ENCODE assay signal across 8 cellular contexts in genomic region chr17:30477083-30477757, GRCh38. TPM values are rescaled to one million over a fixed set of nuclear protein-coding genes. Genes with fewer than 3 reads are reported as not detected.
DNase-seq lines count a peak whose midpoint lies in the region; ATAC-seq and TF ChIP-seq lines count a peak whose summit lies in the region.

GOSR1 (plus strand) TSS chr17:30477408; CDS start chr17:30477434, 26 bp downstream.

- peak; percentile 89 for ATAC-seq in GM21576 (IDR thresholded peaks at IDR 0.05; ENCODE audit: unreplicated experiment)

- H3K9me3 ChIP-seq in mucosa of rectum (ENCODE audit: control insufficient read depth in 2 of 2, low read length in 2 of 2) = no peaks in the 10 kb centered on the region

- peak within 1 kb of the TSS; percentile 94 for H3K4me3 Mint-ChIP-seq in activated T-cell treated with anti-CD3 and anti-CD28 coated beads, Interleukin-2, amount 50 U/mL, for 24 hours

- peak within 1 kb of the TSS; percentile 87 to 89 for H3K27ac ChIP-seq in mucosa of rectum (ENCODE audit: low read depth in 2 of 2, low read length in 2 of 2)

- peaks cover 0 to 3% of the 10 kb centered on the region in 2 donors for H3K27me3 ChIP-seq in mucosa of rectum (ENCODE audit: control insufficient read depth in 2 of 2, insufficient read depth in 2 of 2, low read length in 2 of 2)

- peaks cover 36% of the 10 kb centered on the region for H3K4me1 Mint-ChIP-seq in activated T-cell treated with anti-CD3 and anti-CD28 coated beads, Interleukin-2, amount 50 U/mL, for 24 hours (ENCODE audit: low read depth)

- peak; percentile 93 for TF ChIP-seq POLR2A in erythroblast (IDR thresholded peaks at IDR 0.05; ENCODE audit: low read length)

- H3K9ac ChIP-seq in mucosa of rectum (ENCODE audit: low read depth in 1 of 2, low read length in 2 of 2) = peak within 1 kb of the TSS; percentile 99 to 100

- H3K36me3 Mint-ChIP-seq in activated T-cell treated with anti-CD3 and anti-CD28 coated beads, Interleukin-2, amount 50 U/mL, for 24 hours (ENCODE audit: low read depth) = peaks cover 42% of the 10 kb centered on the region

- peaks cover 10 to 12% of the 10 kb centered on the region in 2 donors for H3K4me1 ChIP-seq in mucosa of rectum (ENCODE audit: control insufficient read depth in 2 of 2, insufficient read depth in 2 of 2, low read length in 2 of 2)

- H3K9me3 Mint-ChIP-seq in activated T-cell treated with anti-CD3 and anti-CD28 coated beads, Interleukin-2, amount 50 U/mL, for 24 hours = no peaks in the 10 kb centered on the region

- peak within 1 kb of the TSS; percentile 98 for H3K27ac Mint-ChIP-seq in activated T-cell treated with anti-CD3 and anti-CD28 coated beads, Interleukin-2, amount 50 U/mL, for 24 hours

- H3K27me3 Mint-ChIP-seq in activated T-cell treated with anti-CD3 and anti-CD28 coated beads, Interleukin-2, amount 50 U/mL, for 24 hours = peaks cover 4% of the 10 kb centered on the region

- H3K36me3 ChIP-seq in mucosa of rectum (ENCODE audit: control insufficient read depth in 2 of 2, insufficient read depth in 2 of 2, low read length in 2 of 2) = peaks cover 4 to 18% of the 10 kb centered on the region in 2 donors

- DNase-seq in DMS53 treated with DMSO at 0.1 percent for 48 hours (lab: John Stamatoyannopoulos, UW; ENCODE audit: unreplicated experiment) (peak; percentile 78), erythroblast (lab: John Stamatoyannopoulos, UW) (peak; percentile 97)
- DNase-seq in Jurkat, Clone E6-1 (ENCODE audit: low read depth, low spot score) = peak; percentile 95
- peak; percentile 90 for DNase-seq in activated T-cell treated with anti-CD3 and anti-CD28 coated beads, Interleukin-2, amount 50 U/mL, for 24 hours
- peak; percentile 94 for DNase-seq in stimulated activated CD8-positive, alpha-beta memory T cell treated with anti-CD3 and anti-CD28 coated beads, Interleukin-4, amount 100 ng/mL, for 48 hours

- peak within 1 kb of the TSS; percentile 99 for H3K4me3 ChIP-seq in Jurkat, Clone E6-1 (ENCODE audit: low read length)
- H3K4me3 ChIP-seq in mucosa of rectum (ENCODE audit: low read length in 2 of 2) = peak within 1 kb of the TSS; percentile 97 to 99

TF ChIP-seq in PFSK-1, 5 proteins besides CTCF, POLR2A, EP300 and RAD21:
- TF ChIP-seq SIN3A (IDR thresholded peaks at IDR 0.05; ENCODE audit: borderline replicate concordance, insufficient read depth, low read length) (0 out of 2 replicates have a peak, but pooled peaks have one; percentile 44), TAF1 (IDR thresholded peaks at IDR 0.05; ENCODE audit: borderline replicate concordance, insufficient read depth, low read length) (peak; percentile 99), REST (IDR thresholded peaks at IDR 0.05; ENCODE audit: insufficient read depth in 1 of 2, low read depth in 2 of 2, low read length in 2 of 2) (peak; percentile 48 to 66; a peak in 1 of 4 replicates), FOXP2 (optimal IDR thresholded peaks at IDR 0.05; ENCODE audit: borderline replicate concordance, extremely low read depth, extremely low read length, insufficient read depth) (peak; percentile 84), POLR2AphosphoS5 (IDR thresholded peaks at IDR 0.05; ENCODE audit: low read depth, low read length) (peak; percentile 98)
TF ChIP-seq in PFSK-1: peak in this region for 5.

RNA-seq across cellular contexts. Expression of gene GOSR1, which starts in this region (rescaled TPM):
- polyA plus RNA-seq in Jurkat, Clone E6-1 (2012; ENCODE audit: insufficient read depth, insufficient read length) = 32.9 TPM
- polyA plus RNA-seq in PFSK-1 (2012; ENCODE audit: insufficient read length, low read depth) = 34.9 TPM

Comparison
In these comparisons a context has a peak if more than half of its experiments do, and no peak if none do; other contexts are left out.
1. Peak in every context shown above with its lines: DNase-seq, ATAC-seq, H3K4me3 ChIP-seq and H3K27ac ChIP-seq.